In genomic region chr11:1153105-1153950, GRCh38 we compare ENCODE assay signal across 10 cellular contexts. TPM values are rescaled to one million over a fixed set of nuclear protein-coding genes. Genes with fewer than 3 reads are reported as not detected.
DNase-seq lines count a peak whose midpoint lies in the region; ATAC-seq and TF ChIP-seq lines count a peak whose summit lies in the region.
"Had no signal": no experiment of that assay in that cellular context is flagged by ENCODE, and none has a peak within 500 bp of the region (broad histone marks: within the 10 kb centered on the region; RNA-seq: fewer than 3 reads in every experiment).

No MANE protein-coding gene starts in this region.

- TF ChIP-seq CTCF in endothelial cell (IDR thresholded peaks at IDR 0.05; ENCODE audit: unreplicated experiment) = no peak

- peak; percentile 57 for DNase-seq in activated CD8-positive, alpha-beta memory T cell treated with anti-CD3 and anti-CD28 coated beads for 24 hours
- DNase-seq in activated CD8-positive, alpha-beta memory T cell treated with anti-CD3 and anti-CD28 coated beads, Interleukin-2, amount 50 U/mL, for 4 hours = no peak
- DNase-seq in NCI-H1092 treated with DMSO at 0.1 percent for 48 hours (lab: John Stamatoyannopoulos, UW) (peak; percentile 6), endothelial cell (ENCODE audit: low spot score) (peak; percentile 5), occipital lobe (lab: John Stamatoyannopoulos, UW) (no peak), CD1c-positive myeloid dendritic cell (ENCODE audit: extremely low spot score) (no peak)
- DNase-seq: cortex of kidney had no signal

- no peak overlapping the region for H3K4me3 Mint-ChIP-seq in endothelial cell (ENCODE audit: unreplicated experiment)

- H3K4me3 ChIP-seq in subcutaneous abdominal adipose tissue (ENCODE audit: low read depth in 1 of 5, low read length in 5 of 5) = no peak overlapping the region

- peak overlapping the region in 2 of 5 donors; percentile 34 to 71 for H3K9ac ChIP-seq in subcutaneous abdominal adipose tissue (ENCODE audit: low read length in 5 of 5)

- H3K4me1 ChIP-seq in subcutaneous abdominal adipose tissue (ENCODE audit: control insufficient read depth in 5 of 5, insufficient read depth in 5 of 5, low read length in 5 of 5) = peaks cover 0 to 23% (median 19%) of the 10 kb centered on the region in 5 donors

- H3K4me1 Mint-ChIP-seq in endothelial cell (ENCODE audit: unreplicated experiment) = peaks cover 4% of the 10 kb centered on the region

- H3K9me3 Mint-ChIP-seq in endothelial cell (ENCODE audit: unreplicated experiment) = no peaks in the 10 kb centered on the region

- H3K36me3 Mint-ChIP-seq in endothelial cell (ENCODE audit: low read depth, unreplicated experiment) = no peaks in the 10 kb centered on the region

- H3K27me3 ChIP-seq in subcutaneous abdominal adipose tissue (ENCODE audit: control insufficient read depth in 5 of 5, insufficient read depth in 4 of 5, low read length in 5 of 5) = peaks cover 0 to 2% (median 0%) of the 10 kb centered on the region in 5 donors

- H3K27ac Mint-ChIP-seq in endothelial cell (ENCODE audit: unreplicated experiment) = no peak overlapping the region

- peak overlapping the region; percentile 57 for H3K27ac ChIP-seq in subcutaneous abdominal adipose tissue (ENCODE audit: low read depth, low read length)
- H3K27ac ChIP-seq: C4-2B had no signal

- H3K27me3 Mint-ChIP-seq in endothelial cell (ENCODE audit: unreplicated experiment) = peaks cover 2% of the 10 kb centered on the region

- H3K9me3 ChIP-seq in subcutaneous abdominal adipose tissue (ENCODE audit: control insufficient read depth in 5 of 5, low read length in 5 of 5) = no peaks in the 10 kb centered on the region

- ATAC-seq in HG03039 (IDR thresholded peaks at IDR 0.05; ENCODE audit: unreplicated experiment) = no peak

- H3K36me3 ChIP-seq in subcutaneous abdominal adipose tissue (ENCODE audit: control insufficient read depth in 5 of 5, insufficient read depth in 5 of 5, low read length in 5 of 5) = no peaks in the 10 kb centered on the region

RNA-seq across cellular contexts. Expression of gene MUC5AC, which starts 4.4 kb away (rescaled TPM):
- total RNA-seq in endothelial cell (ENCODE audit: unreplicated experiment) (not detected), occipital lobe (not detected)

Comparison
In these comparisons a context has a peak if more than half of its experiments do, and no peak if none do; other contexts are left out.
1. DNase-seq: peak in activated CD8-positive, alpha-beta memory T cell treated with anti-CD3 and anti-CD28 coated beads for 24 hours (single experiment), NCI-H1092 treated with DMSO at 0.1 percent for 48 hours (single experiment) and endothelial cell (single experiment); none in activated CD8-positive, alpha-beta memory T cell treated with anti-CD3 and anti-CD28 coated beads, Interleukin-2, amount 50 U/mL, for 4 hours (single experiment), occipital lobe (single experiment) and CD1c-positive myeloid dendritic cell (single experiment).